1 cellular context compared by ENCODE assay signal in the genomic region with DNA sequence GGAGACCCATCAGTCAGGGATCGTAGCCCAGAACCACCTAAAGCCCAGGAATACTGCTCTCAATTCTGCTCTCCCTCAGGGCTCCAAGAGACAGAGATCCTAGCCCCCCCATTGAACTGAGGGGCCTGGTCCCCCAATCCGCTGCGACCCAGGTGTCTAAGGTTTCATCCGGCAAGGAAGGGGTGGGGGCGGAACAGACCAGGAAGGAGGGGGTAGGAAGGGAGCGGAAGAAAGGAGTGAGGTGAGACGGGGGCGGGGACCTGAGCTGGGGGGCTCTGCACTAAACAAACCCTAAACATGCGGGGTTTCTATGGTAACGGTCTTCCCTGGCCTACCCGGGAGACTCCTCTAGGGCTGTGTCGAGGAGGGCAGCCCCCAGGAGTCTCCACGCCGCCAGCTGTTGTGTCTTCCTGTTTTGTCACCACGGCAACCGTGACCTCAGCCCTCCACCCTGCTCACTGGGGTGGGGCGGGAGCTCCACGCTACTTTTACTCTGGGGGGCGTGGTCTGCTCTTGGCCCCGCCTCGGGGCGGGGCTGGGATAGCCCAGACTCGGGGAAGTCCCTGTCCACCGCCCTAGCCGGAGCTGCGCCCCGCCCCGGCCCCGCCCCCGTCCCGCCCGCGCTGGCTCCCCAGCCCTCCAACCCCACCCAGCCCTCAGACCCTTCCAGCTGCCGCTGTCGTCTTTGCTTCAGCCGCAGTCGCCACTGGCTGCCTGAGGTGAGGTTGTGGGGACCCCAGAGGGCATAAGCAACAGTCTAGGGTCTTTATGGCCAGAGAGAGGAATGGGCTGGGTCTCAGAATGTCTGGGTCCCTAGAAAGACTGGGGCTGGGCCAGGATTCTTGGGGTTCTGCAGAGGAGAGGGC.
A peak's percentile ranks its signal among the peaks of the same experiment; 100 is the strongest.
TF ChIP-seq lines count a peak whose summit lies in the region.

A gene with protein sequence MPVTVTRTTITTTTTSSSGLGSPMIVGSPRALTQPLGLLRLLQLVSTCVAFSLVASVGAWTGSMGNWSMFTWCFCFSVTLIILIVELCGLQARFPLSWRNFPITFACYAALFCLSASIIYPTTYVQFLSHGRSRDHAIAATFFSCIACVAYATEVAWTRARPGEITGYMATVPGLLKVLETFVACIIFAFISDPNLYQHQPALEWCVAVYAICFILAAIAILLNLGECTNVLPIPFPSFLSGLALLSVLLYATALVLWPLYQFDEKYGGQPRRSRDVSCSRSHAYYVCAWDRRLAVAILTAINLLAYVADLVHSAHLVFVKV (plus strand): TSS at position 659 of the 866 bp plus-strand sequence. CDS start 5,647 bp downstream, outside the sequence.

TF ChIP-seq in H1, 55 proteins besides CTCF, POLR2A, EP300 and RAD21:
- TF ChIP-seq TAF7 (optimal IDR thresholded peaks at IDR 0.05; ENCODE audit: borderline replicate concordance, low read depth, low read length) = peak; percentile 96
- peak; percentile 68 for TF ChIP-seq PHF8 (conservative IDR thresholded peaks at IDR 0.05; ENCODE audit: low read depth, low read length)
- TF ChIP-seq TBP (IDR thresholded peaks at IDR 0.05; ENCODE audit: low read depth, low read length) = peak; percentile 80
- TF ChIP-seq EGR1 (IDR thresholded peaks at IDR 0.05; ENCODE audit: borderline replicate concordance, low read depth, low read length) = peak; percentile 64; the same call in 1 of the 2 replicates
- TF ChIP-seq TCF12 (IDR thresholded peaks at IDR 0.05; ENCODE audit: low read depth, low read length) = peak; percentile 90
- TF ChIP-seq TEAD4 (IDR thresholded peaks at IDR 0.05; ENCODE audit: low read depth, low read length) = 0 out of 2 replicates have a peak, but pooled peaks have one; percentile 5
- peak; percentile 41 to 84; a peak in 2 of 4 replicates for TF ChIP-seq SIN3A (conservative IDR thresholded peaks at IDR 0.05 in 1 of 2, IDR thresholded peaks at IDR 0.05 in 1 of 2; ENCODE audit: low read depth in 1 of 2, low read length in 2 of 2)
- peak; percentile 81 for TF ChIP-seq SP1 (IDR thresholded peaks at IDR 0.05; ENCODE audit: low read depth, low read length)
- peak; percentile 68 for TF ChIP-seq POLR2AphosphoS5 (IDR thresholded peaks at IDR 0.05; ENCODE audit: low read depth, low read length)
- TF ChIP-seq, protein P1, sequence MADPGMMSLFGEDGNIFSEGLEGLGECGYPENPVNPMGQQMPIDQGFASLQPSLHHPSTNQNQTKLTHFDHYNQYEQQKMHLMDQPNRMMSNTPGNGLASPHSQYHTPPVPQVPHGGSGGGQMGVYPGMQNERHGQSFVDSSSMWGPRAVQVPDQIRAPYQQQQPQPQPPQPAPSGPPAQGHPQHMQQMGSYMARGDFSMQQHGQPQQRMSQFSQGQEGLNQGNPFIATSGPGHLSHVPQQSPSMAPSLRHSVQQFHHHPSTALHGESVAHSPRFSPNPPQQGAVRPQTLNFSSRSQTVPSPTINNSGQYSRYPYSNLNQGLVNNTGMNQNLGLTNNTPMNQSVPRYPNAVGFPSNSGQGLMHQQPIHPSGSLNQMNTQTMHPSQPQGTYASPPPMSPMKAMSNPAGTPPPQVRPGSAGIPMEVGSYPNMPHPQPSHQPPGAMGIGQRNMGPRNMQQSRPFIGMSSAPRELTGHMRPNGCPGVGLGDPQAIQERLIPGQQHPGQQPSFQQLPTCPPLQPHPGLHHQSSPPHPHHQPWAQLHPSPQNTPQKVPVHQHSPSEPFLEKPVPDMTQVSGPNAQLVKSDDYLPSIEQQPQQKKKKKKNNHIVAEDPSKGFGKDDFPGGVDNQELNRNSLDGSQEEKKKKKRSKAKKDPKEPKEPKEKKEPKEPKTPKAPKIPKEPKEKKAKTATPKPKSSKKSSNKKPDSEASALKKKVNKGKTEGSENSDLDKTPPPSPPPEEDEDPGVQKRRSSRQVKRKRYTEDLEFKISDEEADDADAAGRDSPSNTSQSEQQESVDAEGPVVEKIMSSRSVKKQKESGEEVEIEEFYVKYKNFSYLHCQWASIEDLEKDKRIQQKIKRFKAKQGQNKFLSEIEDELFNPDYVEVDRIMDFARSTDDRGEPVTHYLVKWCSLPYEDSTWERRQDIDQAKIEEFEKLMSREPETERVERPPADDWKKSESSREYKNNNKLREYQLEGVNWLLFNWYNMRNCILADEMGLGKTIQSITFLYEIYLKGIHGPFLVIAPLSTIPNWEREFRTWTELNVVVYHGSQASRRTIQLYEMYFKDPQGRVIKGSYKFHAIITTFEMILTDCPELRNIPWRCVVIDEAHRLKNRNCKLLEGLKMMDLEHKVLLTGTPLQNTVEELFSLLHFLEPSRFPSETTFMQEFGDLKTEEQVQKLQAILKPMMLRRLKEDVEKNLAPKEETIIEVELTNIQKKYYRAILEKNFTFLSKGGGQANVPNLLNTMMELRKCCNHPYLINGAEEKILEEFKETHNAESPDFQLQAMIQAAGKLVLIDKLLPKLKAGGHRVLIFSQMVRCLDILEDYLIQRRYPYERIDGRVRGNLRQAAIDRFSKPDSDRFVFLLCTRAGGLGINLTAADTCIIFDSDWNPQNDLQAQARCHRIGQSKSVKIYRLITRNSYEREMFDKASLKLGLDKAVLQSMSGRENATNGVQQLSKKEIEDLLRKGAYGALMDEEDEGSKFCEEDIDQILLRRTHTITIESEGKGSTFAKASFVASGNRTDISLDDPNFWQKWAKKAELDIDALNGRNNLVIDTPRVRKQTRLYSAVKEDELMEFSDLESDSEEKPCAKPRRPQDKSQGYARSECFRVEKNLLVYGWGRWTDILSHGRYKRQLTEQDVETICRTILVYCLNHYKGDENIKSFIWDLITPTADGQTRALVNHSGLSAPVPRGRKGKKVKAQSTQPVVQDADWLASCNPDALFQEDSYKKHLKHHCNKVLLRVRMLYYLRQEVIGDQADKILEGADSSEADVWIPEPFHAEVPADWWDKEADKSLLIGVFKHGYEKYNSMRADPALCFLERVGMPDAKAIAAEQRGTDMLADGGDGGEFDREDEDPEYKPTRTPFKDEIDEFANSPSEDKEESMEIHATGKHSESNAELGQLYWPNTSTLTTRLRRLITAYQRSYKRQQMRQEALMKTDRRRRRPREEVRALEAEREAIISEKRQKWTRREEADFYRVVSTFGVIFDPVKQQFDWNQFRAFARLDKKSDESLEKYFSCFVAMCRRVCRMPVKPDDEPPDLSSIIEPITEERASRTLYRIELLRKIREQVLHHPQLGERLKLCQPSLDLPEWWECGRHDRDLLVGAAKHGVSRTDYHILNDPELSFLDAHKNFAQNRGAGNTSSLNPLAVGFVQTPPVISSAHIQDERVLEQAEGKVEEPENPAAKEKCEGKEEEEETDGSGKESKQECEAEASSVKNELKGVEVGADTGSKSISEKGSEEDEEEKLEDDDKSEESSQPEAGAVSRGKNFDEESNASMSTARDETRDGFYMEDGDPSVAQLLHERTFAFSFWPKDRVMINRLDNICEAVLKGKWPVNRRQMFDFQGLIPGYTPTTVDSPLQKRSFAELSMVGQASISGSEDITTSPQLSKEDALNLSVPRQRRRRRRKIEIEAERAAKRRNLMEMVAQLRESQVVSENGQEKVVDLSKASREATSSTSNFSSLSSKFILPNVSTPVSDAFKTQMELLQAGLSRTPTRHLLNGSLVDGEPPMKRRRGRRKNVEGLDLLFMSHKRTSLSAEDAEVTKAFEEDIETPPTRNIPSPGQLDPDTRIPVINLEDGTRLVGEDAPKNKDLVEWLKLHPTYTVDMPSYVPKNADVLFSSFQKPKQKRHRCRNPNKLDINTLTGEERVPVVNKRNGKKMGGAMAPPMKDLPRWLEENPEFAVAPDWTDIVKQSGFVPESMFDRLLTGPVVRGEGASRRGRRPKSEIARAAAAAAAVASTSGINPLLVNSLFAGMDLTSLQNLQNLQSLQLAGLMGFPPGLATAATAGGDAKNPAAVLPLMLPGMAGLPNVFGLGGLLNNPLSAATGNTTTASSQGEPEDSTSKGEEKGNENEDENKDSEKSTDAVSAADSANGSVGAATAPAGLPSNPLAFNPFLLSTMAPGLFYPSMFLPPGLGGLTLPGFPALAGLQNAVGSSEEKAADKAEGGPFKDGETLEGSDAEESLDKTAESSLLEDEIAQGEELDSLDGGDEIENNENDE (IDR thresholded peaks at IDR 0.05; ENCODE audit: insufficient replicate concordance, low read length) = no peak
- TF ChIP-seq TAF1 (IDR thresholded peaks at IDR 0.05; ENCODE audit: low read depth, low read length) = peak; percentile 89
- no peak for TF ChIP-seq KDM4A (IDR thresholded peaks at IDR 0.05; ENCODE audit: low read depth, low read length, severe bottlenecking)
- TF ChIP-seq CREB1 (IDR thresholded peaks at IDR 0.05) = peak; percentile 70; the same call in 1 of the 2 replicates
- peak; percentile 40; the same call in 1 of the 2 replicates for TF ChIP-seq RFX5 (IDR thresholded peaks at IDR 0.05; ENCODE audit: borderline replicate concordance, low read depth, low read length)
- no peak for TF ChIP-seq JUND (IDR thresholded peaks at IDR 0.05; ENCODE audit: low read length)
- no peak for TF ChIP-seq HDAC2 (IDR thresholded peaks at IDR 0.05; ENCODE audit: borderline replicate concordance in 1 of 2, low read depth in 2 of 2, low read length in 2 of 2)
